ENCODE assay signal across 24 cellular contexts in genomic region chr6:113010590-113010989, GRCh38.
"Had no signal": no experiment of that assay in that cellular context is flagged by ENCODE, and none has a peak within 500 bp of the region (broad histone marks: within the 10 kb centered on the region; RNA-seq: fewer than 3 reads in every experiment).

No MANE protein-coding gene starts in this region.

- H3K36me3 Mint-ChIP-seq: naive thymus-derived CD4-positive, alpha-beta T cell; stimulated activated effector memory CD8-positive, alpha-beta T cell treated with anti-CD3 and anti-CD28 coated beads, Interleukin-12 subunit alpha, Interleukin-12 subunit beta, amount 100 ng/mL, for 72 hours; type B pancreatic cell had no signal

- H3K4me1 Mint-ChIP-seq: naive thymus-derived CD4-positive, alpha-beta T cell; stimulated activated effector memory CD8-positive, alpha-beta T cell treated with anti-CD3 and anti-CD28 coated beads, Interleukin-12 subunit alpha, Interleukin-12 subunit beta, amount 100 ng/mL, for 72 hours had no signal

- H3K9me3 ChIP-seq: esophagus muscularis mucosa, gastroesophageal sphincter, heart left ventricle, pancreas, right lobe of liver, stomach, thyroid gland had no signal

- H3K27ac Mint-ChIP-seq: naive thymus-derived CD4-positive, alpha-beta T cell; nephron progenitor cell; stimulated activated effector memory CD8-positive, alpha-beta T cell treated with anti-CD3 and anti-CD28 coated beads, Interleukin-12 subunit alpha, Interleukin-12 subunit beta, amount 100 ng/mL, for 72 hours; type B pancreatic cell had no signal

- H3K36me3 ChIP-seq: esophagus muscularis mucosa, gastroesophageal sphincter, heart left ventricle, pancreas, right lobe of liver, stomach, thyroid gland had no signal

- H3K4me3 Mint-ChIP-seq: naive thymus-derived CD4-positive, alpha-beta T cell; nephron progenitor cell; stimulated activated effector memory CD8-positive, alpha-beta T cell treated with anti-CD3 and anti-CD28 coated beads, Interleukin-12 subunit alpha, Interleukin-12 subunit beta, amount 100 ng/mL, for 72 hours; type B pancreatic cell had no signal

- DNase-seq: dermis blood vessel endothelial cell; effector memory CD4-positive, alpha-beta T cell; foreskin keratinocyte; heart left ventricle; kidney; mesenchymal stem cell; midbrain; naive thymus-derived CD4-positive, alpha-beta T cell; nephron progenitor cell; nucleus accumbens; pancreas; right lobe of liver; stimulated activated CD4-positive, alpha-beta T cell treated with anti-CD3 and anti-CD28 coated beads, Interleukin-2, amount 100 ng/mL, for 24 hours; stimulated activated CD4-positive, alpha-beta T cell treated with anti-CD3 and anti-CD28 coated beads, Interleukin-4, amount 100 ng/mL, for 24 hours; stimulated activated naive CD4-positive, alpha-beta T cell treated with Interleukin-2 at 50 U/mL for 16 hours; stomach; thyroid gland had no signal

- H3K27ac ChIP-seq: coronary artery, foreskin keratinocyte, hepatocyte, pancreas, right lobe of liver, stomach, thyroid gland had no signal

- H3K4me3 ChIP-seq: coronary artery, esophagus muscularis mucosa, gastroesophageal sphincter, heart left ventricle, hepatocyte, pancreas, right lobe of liver, stomach, thyroid gland had no signal

- H3K9me3 Mint-ChIP-seq: nephron progenitor cell, type B pancreatic cell had no signal

- H3K27me3 Mint-ChIP-seq: naive thymus-derived CD4-positive, alpha-beta T cell had no signal

- ATAC-seq: foreskin keratinocyte; left lobe of liver; naive thymus-derived CD4-positive, alpha-beta T cell; pancreas; right lobe of liver; stimulated activated effector memory CD8-positive, alpha-beta T cell treated with anti-CD3 and anti-CD28 coated beads, Interleukin-12 subunit alpha, Interleukin-12 subunit beta, amount 100 ng/mL, for 72 hours had no signal
